ENCODE assay signal across 8 cellular contexts in genomic region chr20:10511166-10511506, GRCh38.
DNase-seq lines count a peak whose midpoint lies in the region; ATAC-seq and TF ChIP-seq lines count a peak whose summit lies in the region.

No MANE protein-coding gene starts in this region.

- ATAC-seq in activated CD8-positive, alpha-beta memory T cell treated with anti-CD3 and anti-CD28 coated beads, Interleukin-2, amount 10 ng/mL, durations not matched to agents 7 days and 5 days: no peak
- ATAC-seq in GM19467 (IDR thresholded peaks at IDR 0.05; ENCODE audit: unreplicated experiment): no peak

- no peak for DNase-seq in activated CD8-positive, alpha-beta memory T cell treated with anti-CD3 and anti-CD28 coated beads, Interleukin-2, amount 10 ng/mL, durations not matched to agents 7 days and 5 days
- DNase-seq in activated CD8-positive, alpha-beta memory T cell treated with anti-CD3 and anti-CD28 coated beads, Interleukin-2, amount 50 U/mL, for 4 hours: no peak
- DNase-seq in fibroblast of lung (ENCODE audit: low read depth in 2 of 2) (no peak), GM10266 (ENCODE audit: extremely low spot score) (no peak)
- DNase-seq in activated effector memory CD4-positive, alpha-beta T cell treated with anti-CD3 and anti-CD28 coated beads, Interleukin-2, amount 50 U/mL, for 16 hours: no peak

- H3K9me3 ChIP-seq in OCI-LY3 (ENCODE audit: insufficient read depth, low read length) (no peaks in the 10 kb centered on the region), fibroblast of lung (ENCODE audit: control insufficient read depth, insufficient read depth, low read depth, low read length) (no peaks in the 10 kb centered on the region), stomach smooth muscle (ENCODE audit: control insufficient read depth in 2 of 2, low read length in 2 of 2) (no peaks in the 10 kb centered on the region)

- peak overlapping the region; percentile 46 for H3K4me3 Mint-ChIP-seq in activated CD8-positive, alpha-beta memory T cell treated with anti-CD3 and anti-CD28 coated beads, Interleukin-2, amount 10 ng/mL, durations not matched to agents 7 days and 5 days

- H3K79me2 ChIP-seq in OCI-LY3 (ENCODE audit: low read length): no peaks in the 10 kb centered on the region
- H3K79me2 ChIP-seq in fibroblast of lung (ENCODE audit: control insufficient read depth, insufficient read depth, low read length): no peaks in the 10 kb centered on the region

- H3K27me3 ChIP-seq in OCI-LY3 (ENCODE audit: low read depth, low read length): no peaks in the 10 kb centered on the region
- H3K27me3 ChIP-seq in fibroblast of lung (ENCODE audit: control insufficient read depth, insufficient read depth, low read length): no peaks in the 10 kb centered on the region
- H3K27me3 ChIP-seq in stomach smooth muscle (ENCODE audit: control insufficient read depth in 1 of 2, insufficient read depth in 2 of 2, low read length in 2 of 2): no peaks in the 10 kb centered on the region

- peak overlapping the region; percentile 85 for H3K27ac Mint-ChIP-seq in activated CD8-positive, alpha-beta memory T cell treated with anti-CD3 and anti-CD28 coated beads, Interleukin-2, amount 10 ng/mL, durations not matched to agents 7 days and 5 days

- H2AFZ ChIP-seq in OCI-LY3 (ENCODE audit: low read depth, low read length): peak overlapping the region; percentile 59
- H2AFZ ChIP-seq in fibroblast of lung (ENCODE audit: low read length): no peak overlapping the region

- TF ChIP-seq CTCF in OCI-LY3 (IDR thresholded peaks at IDR 0.05; ENCODE audit: low read depth, low read length): no peak
- TF ChIP-seq CTCF in fibroblast of lung (conservative IDR thresholded peaks at IDR 0.05 in 1 of 2, IDR thresholded peaks at IDR 0.05 in 1 of 2; ENCODE audit: low read depth in 1 of 2, low read length in 2 of 2): no peak
- no peak for TF ChIP-seq CTCF in GM10266 (IDR thresholded peaks at IDR 0.05; ENCODE audit: control insufficient read depth, insufficient read depth, low read depth, missing control alignments)

- CTCF ChIA-PET in activated CD8-positive, alpha-beta memory T cell treated with anti-CD3 and anti-CD28 coated beads, Interleukin-2, amount 10 ng/mL, durations not matched to agents 7 days and 5 days (lab: Charles Lee): interaction anchor here (0.7 to 1.4 kb wide), 3 partner anchors 10 to 58 kb away, joined by 3 read pairs; no protein-coding TSS in a partner anchor

- H3K27ac ChIP-seq in OCI-LY3 (ENCODE audit: low read length) (peak overlapping the region; percentile 62), fibroblast of lung (ENCODE audit: insufficient read depth, low read length) (peak overlapping the region; percentile 87), stomach smooth muscle (ENCODE audit: low read length) (peak overlapping the region; percentile 58)

- H3K4me1 Mint-ChIP-seq in activated CD8-positive, alpha-beta memory T cell treated with anti-CD3 and anti-CD28 coated beads, Interleukin-2, amount 10 ng/mL, durations not matched to agents 7 days and 5 days: peaks cover 60% of the 10 kb centered on the region

- H3K4me2 ChIP-seq in OCI-LY3 (ENCODE audit: low read length) (peak overlapping the region; percentile 79), fibroblast of lung (ENCODE audit: extremely low read depth, insufficient read depth, low read length) (peak overlapping the region; percentile 89)

- peaks cover 10% of the 10 kb centered on the region for H3K36me3 Mint-ChIP-seq in activated CD8-positive, alpha-beta memory T cell treated with anti-CD3 and anti-CD28 coated beads, Interleukin-2, amount 10 ng/mL, durations not matched to agents 7 days and 5 days

- peak overlapping the region; percentile 62 for H3K9ac ChIP-seq in OCI-LY3 (ENCODE audit: low read length)
- H3K9ac ChIP-seq in fibroblast of lung (ENCODE audit: insufficient read depth, low read length): peak overlapping the region; percentile 3
- peak overlapping the region; percentile 40 to 42 for H3K9ac ChIP-seq in stomach smooth muscle (ENCODE audit: low read length in 2 of 2)

- H3K36me3 ChIP-seq in OCI-LY3 (replicated peaks; ENCODE audit: low read depth, low read length) (no peaks in the 10 kb centered on the region), fibroblast of lung (ENCODE audit: control insufficient read depth, insufficient read depth, low read length) (no peaks in the 10 kb centered on the region), stomach smooth muscle (ENCODE audit: control insufficient read depth in 2 of 2, insufficient read depth in 2 of 2, low read length in 2 of 2) (no peaks in the 10 kb centered on the region)

- H3K4me1 ChIP-seq in OCI-LY3 (ENCODE audit: low read length): peaks cover 41% of the 10 kb centered on the region
- H3K4me1 ChIP-seq in fibroblast of lung (ENCODE audit: control insufficient read depth, extremely low read depth, insufficient read depth, low read length): peaks cover 16% of the 10 kb centered on the region
- peaks cover 25% of the 10 kb centered on the region for H3K4me1 ChIP-seq in stomach smooth muscle (ENCODE audit: control insufficient read depth, insufficient read depth, low read length)

- H4K20me1 ChIP-seq in OCI-LY3 (ENCODE audit: insufficient read depth, low read length) (no peaks in the 10 kb centered on the region), fibroblast of lung (ENCODE audit: control insufficient read depth, extremely low read depth, insufficient read depth, low read length) (no peaks in the 10 kb centered on the region)

- H3K27me3 Mint-ChIP-seq in activated CD8-positive, alpha-beta memory T cell treated with anti-CD3 and anti-CD28 coated beads, Interleukin-2, amount 10 ng/mL, durations not matched to agents 7 days and 5 days: no peaks in the 10 kb centered on the region

- H3K9me3 Mint-ChIP-seq in activated CD8-positive, alpha-beta memory T cell treated with anti-CD3 and anti-CD28 coated beads, Interleukin-2, amount 10 ng/mL, durations not matched to agents 7 days and 5 days (ENCODE audit: low read depth): no peaks in the 10 kb centered on the region

- peak overlapping the region; percentile 57 for H3K4me3 ChIP-seq in OCI-LY3 (ENCODE audit: low read length)
- no peak overlapping the region for H3K4me3 ChIP-seq in fibroblast of lung (replicated peaks in 1 of 4; ENCODE audit: control extremely low read depth in 1 of 4, insufficient read depth in 1 of 4, low read depth in 3 of 4, low read length in 4 of 4)
- H3K4me3 ChIP-seq in stomach smooth muscle (ENCODE audit: low read length in 2 of 2): peak overlapping the region in 1 of 2 donors; percentile 61

Comparison
In these comparisons a context has a peak if more than half of its experiments do, and no peak if none do; other contexts are left out.
1. H3K9ac ChIP-seq: peak in every context shown above with its lines; median percentile 62 in OCI-LY3; 41 in stomach smooth muscle; 3 in fibroblast of lung.